ENCODE assay signal across 11 cellular contexts in the genomic region with DNA sequence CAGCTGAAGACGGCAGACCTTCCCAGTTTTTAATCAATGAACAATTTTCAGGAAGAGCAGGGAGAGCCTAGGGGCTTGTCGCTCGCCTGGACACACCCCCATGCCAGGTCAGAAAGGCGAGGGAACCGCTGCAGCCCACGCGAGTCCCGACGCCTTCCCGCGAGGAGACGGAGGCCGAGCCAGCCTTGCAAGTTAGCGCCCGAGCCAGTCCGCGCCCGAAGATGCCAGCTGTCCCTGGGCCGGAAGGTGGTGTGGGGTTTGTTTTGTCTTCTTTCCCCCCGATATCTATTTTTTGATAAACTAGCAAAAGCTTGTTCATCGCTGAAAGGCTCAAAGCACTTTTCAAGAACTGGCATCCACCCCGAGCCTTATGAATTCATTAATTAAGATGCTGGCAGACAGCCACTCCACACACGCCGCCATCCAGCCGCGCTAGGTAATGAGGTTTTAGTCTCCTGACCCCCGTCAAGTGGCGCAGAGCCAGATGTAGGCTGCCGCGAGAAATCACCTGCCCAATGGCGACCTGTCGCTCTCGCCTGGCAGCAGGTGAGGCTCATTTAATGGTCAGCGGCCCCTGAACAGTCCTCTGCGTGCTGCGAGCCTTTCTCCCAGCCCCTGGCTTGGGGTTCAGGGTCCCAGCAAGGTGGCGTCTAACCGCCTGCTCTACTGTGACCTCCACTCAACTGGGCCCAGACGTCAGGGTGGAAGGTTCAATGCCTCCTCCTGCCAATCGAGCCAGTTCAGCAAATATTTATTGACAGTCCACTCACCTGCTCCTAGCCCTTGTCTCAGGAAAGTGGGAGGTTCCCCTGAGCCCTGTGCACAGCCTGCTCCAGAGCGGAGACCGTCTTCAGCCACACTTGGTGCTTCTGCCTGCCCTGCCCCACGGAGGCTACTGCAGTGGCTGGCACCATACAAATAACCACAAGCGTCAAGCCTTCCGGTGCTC. TPM values are rescaled to one million over a fixed set of nuclear protein-coding genes. Genes with fewer than 3 reads are reported as not detected.
DNase-seq lines count a peak whose midpoint lies in the region; ATAC-seq, FAIRE-seq and TF ChIP-seq lines count a peak whose summit lies in the region.
"Had no signal": no experiment of that assay in that cellular context is flagged by ENCODE, and none has a peak within 500 bp of the region (broad histone marks: within the 10 kb centered on the region; RNA-seq: fewer than 3 reads in every experiment).

No MANE protein-coding gene starts in this region.

- H3K4me3 Mint-ChIP-seq in nephron progenitor cell = no peak overlapping the region

- DNase-seq in COR-L47 (lab: John Stamatoyannopoulos, UW) (peak; percentile 96), NCI-H1105 treated with DMSO at 0.1 percent for 48 hours (lab: John Stamatoyannopoulos, UW) (peak; percentile 98), NCI-H510A treated with DMSO at 0.1 percent for 48 hours (lab: John Stamatoyannopoulos, UW) (peak; percentile 84), kidney (peak; percentile 81), nephron progenitor cell (no peak)
- DNase-seq: activated CD8-positive, alpha-beta memory T cell treated with anti-CD3 and anti-CD28 coated beads, Interleukin-2, amount 50 U/mL, for 4 hours; left ventricle myocardium inferior; SJCRH30 had no signal

- peaks cover 0 to 2% of the 10 kb centered on the region in 2 donors for H3K4me1 ChIP-seq in kidney (ENCODE audit: control insufficient read depth in 1 of 2, insufficient read depth in 1 of 2, low read depth in 1 of 2, low read length in 2 of 2)
- H3K4me1 ChIP-seq: SJCRH30 had no signal

- H3K36me3 ChIP-seq in kidney (ENCODE audit: control insufficient read depth in 1 of 2, insufficient read depth in 2 of 2, low read length in 2 of 2) = no peaks in the 10 kb centered on the region
- H3K36me3 ChIP-seq: left ventricle myocardium inferior, SJCRH30 had no signal

- H3K27ac ChIP-seq in kidney (ENCODE audit: low read depth in 2 of 2, low read length in 2 of 2) = no peak overlapping the region
- H3K27ac ChIP-seq: left ventricle myocardium inferior, SJCRH30 had no signal

- intact Hi-C loops in kidney (cut with DNase I) = no loop called here

- peaks cover 43% of the 10 kb centered on the region for H3K4me1 Mint-ChIP-seq in nephron progenitor cell

- H3K9ac ChIP-seq in kidney (ENCODE audit: low read length in 2 of 2) = no peak overlapping the region

- TF ChIP-seq CTCF in kidney (IDR thresholded peaks at IDR 0.05; ENCODE audit: borderline replicate concordance, extremely low read depth, insufficient read depth) (no peak), nephron progenitor cell (IDR thresholded peaks at IDR 0.05) (no peak)

- ATAC-seq in GM18511 (IDR thresholded peaks at IDR 0.05; ENCODE audit: unreplicated experiment) = no peak
- ATAC-seq in HG02623 (IDR thresholded peaks at IDR 0.05; ENCODE audit: unreplicated experiment) = no peak
- ATAC-seq in HG02973 (IDR thresholded peaks at IDR 0.05; ENCODE audit: unreplicated experiment) = no peak

- no peaks in the 10 kb centered on the region for H3K9me3 ChIP-seq in kidney (ENCODE audit: control insufficient read depth in 1 of 2, low read length in 2 of 2)
- H3K9me3 ChIP-seq: left ventricle myocardium inferior, SJCRH30 had no signal

- peaks cover 39% of the 10 kb centered on the region for H3K27me3 Mint-ChIP-seq in nephron progenitor cell (ENCODE audit: low read depth, poor library complexity)

- H3K27ac Mint-ChIP-seq in nephron progenitor cell = no peak overlapping the region

- peaks cover 4% of the 10 kb centered on the region for H3K36me3 Mint-ChIP-seq in nephron progenitor cell (ENCODE audit: low read depth)

- H3K4me3 ChIP-seq in kidney (ENCODE audit: low read length in 2 of 2) = no peak overlapping the region
- H3K4me3 ChIP-seq: left ventricle myocardium inferior, SJCRH30 had no signal

- H3K9me3 Mint-ChIP-seq in nephron progenitor cell = no peaks in the 10 kb centered on the region

- no peak for FAIRE-seq in kidney (lab: Jason Lieb, UNC)

RNA-seq across cellular contexts. Expression of a gene that starts 6.4 kb away (rescaled TPM):
- total RNA-seq in kidney = 15.7 TPM
- 63.5 TPM for polyA plus RNA-seq in kidney (ENCODE audit: insufficient read depth, low read depth, low replicate concordance)
